ENCODE assay signal across 8 cellular contexts in the genomic region with DNA sequence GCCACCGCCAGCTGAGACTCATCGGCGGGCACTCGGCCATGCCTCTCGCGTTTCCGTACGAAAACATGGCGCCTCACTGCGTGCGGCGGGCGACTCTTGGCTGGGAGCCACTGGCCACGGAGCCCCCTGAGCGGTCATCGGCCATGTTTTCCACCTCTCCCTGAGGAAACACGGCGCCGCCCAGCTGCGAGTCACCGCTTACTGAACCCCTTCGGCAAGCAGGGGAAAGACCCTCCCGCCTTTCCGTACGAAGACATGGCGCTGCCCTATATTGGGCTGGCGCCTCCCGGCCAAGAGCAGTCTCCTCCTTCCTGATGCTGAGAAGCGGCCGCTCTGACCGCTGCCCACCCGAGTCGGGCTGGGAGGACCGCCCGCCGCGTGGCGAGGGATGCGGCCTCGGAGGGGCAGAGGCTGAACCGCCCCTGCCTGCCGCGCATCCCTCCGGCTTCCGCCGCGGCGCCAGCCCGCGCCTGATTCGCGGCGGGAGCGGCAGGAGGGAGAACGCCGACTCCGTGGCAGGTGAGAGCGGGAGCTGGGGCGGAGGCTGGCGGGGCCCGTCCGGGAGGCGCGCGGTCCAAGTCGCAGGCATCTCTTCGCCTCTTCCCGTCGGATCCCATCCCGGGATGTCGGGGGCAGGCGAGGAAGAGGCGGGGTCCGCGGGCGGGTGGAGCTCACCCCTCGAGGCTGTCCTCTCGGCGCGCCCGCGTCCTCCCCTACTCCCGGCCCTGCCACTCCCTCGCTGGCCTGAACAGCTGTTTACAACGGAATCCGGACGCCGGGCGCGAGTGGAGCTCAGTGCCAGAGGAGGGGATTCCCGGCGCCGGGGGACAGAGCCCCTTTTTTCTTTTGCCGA. TPM values are rescaled to one million over a fixed set of nuclear protein-coding genes. Genes with fewer than 3 reads are reported as not detected.
DNase-seq lines count a peak whose midpoint lies in the region; ATAC-seq and TF ChIP-seq lines count a peak whose summit lies in the region.

Gene TCP11L1 (plus strand): TSS at position 299 of the 853 bp plus-strand sequence. CDS start 4,202 bp downstream, outside the sequence.

- peaks cover 11% of the 10 kb centered on the region for H3K4me1 ChIP-seq in upper lobe of right lung

- peak within 1 kb of the TSS; percentile 78 for H3K4me3 ChIP-seq in upper lobe of right lung

- H3K36me3 ChIP-seq in upper lobe of right lung = peaks cover 3% of the 10 kb centered on the region

- no peaks in the 10 kb centered on the region for H3K27me3 ChIP-seq in upper lobe of right lung

- ATAC-seq in HG02763 (IDR thresholded peaks at IDR 0.05; ENCODE audit: unreplicated experiment) = peak; percentile 73
- ATAC-seq in left cardiac atrium = peak; percentile 95
- ATAC-seq in upper lobe of right lung = peak; percentile 93

- in situ Hi-C loops in GM13977 (cut with MboI; ENCODE audit: low pct_unique_long_range_greater_than_20kb, low sequenced_read_pairs, unreplicated experiment) = no loop called here

- H3K9me3 ChIP-seq in upper lobe of right lung = no peaks in the 10 kb centered on the region

- peak within 1 kb of the TSS; percentile 96 for H3K27ac ChIP-seq in upper lobe of right lung

- intact Hi-C loops in left cardiac atrium (cut with DNase I) = no loop called here
- intact Hi-C loops in posterior vena cava (cut with DNase I) = no loop called here
- intact Hi-C loops in upper lobe of right lung (cut with DNase I) = no loop called here

- DNase-seq in GM13977 (ENCODE audit: low spot score) = peak; percentile 91
- DNase-seq in NCI-H128 (lab: John Stamatoyannopoulos, UW; ENCODE audit: unreplicated experiment) = peak; percentile 82
- DNase-seq in T-helper 1 cell = peak in 4 of 5 donors; percentile 57 to 86 (median 66)
- peak; percentile 90 for DNase-seq in amniotic epithelial cell (ENCODE audit: low read depth)
- peak; percentile 90 for DNase-seq in left cardiac atrium
- peak; percentile 98 for DNase-seq in posterior vena cava (ENCODE audit: low spot score)
- DNase-seq in upper lobe of right lung = peak; percentile 90

- TF ChIP-seq CTCF in GM13977 (IDR thresholded peaks at IDR 0.05; ENCODE audit: extremely low read depth, insufficient read depth, missing control alignments) (no peak), upper lobe of right lung (IDR thresholded peaks at IDR 0.05) (no peak)

RNA-seq across cellular contexts. Expression of gene TCP11L1, which starts in this region (rescaled TPM):
- 1 to 10 TPM; 9.7 to 9.8 TPM for total RNA-seq in left cardiac atrium
- 10 to 100 TPM; 25.4 to 28.3 TPM for total RNA-seq in posterior vena cava
- total RNA-seq in upper lobe of right lung = 15.7 TPM

Comparison
In these comparisons a context has a peak if more than half of its experiments do, and no peak if none do; other contexts are left out.
1. Peak in every context shown above with its lines: DNase-seq, ATAC-seq, H3K4me3 ChIP-seq and H3K27ac ChIP-seq.